1 cellular context compared by ENCODE assay signal in genomic region chr1:20551945-20552727, GRCh38.
TF ChIP-seq lines count a peak whose summit lies in the region.

A gene with protein sequence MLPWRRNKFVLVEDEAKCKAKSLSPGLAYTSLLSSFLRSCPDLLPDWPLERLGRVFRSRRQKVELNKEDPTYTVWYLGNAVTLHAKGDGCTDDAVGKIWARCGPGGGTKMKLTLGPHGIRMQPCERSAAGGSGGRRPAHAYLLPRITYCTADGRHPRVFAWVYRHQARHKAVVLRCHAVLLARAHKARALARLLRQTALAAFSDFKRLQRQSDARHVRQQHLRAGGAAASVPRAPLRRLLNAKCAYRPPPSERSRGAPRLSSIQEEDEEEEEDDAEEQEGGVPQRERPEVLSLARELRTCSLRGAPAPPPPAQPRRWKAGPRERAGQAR (plus strand): TSS chr1:20552573. CDS start chr1:20552974, 401 bp downstream.

TF ChIP-seq in HepG2, 621 proteins besides CTCF, POLR2A, EP300 and RAD21 (continued from another document and continues in another):
- TF ChIP-seq, protein P1, sequence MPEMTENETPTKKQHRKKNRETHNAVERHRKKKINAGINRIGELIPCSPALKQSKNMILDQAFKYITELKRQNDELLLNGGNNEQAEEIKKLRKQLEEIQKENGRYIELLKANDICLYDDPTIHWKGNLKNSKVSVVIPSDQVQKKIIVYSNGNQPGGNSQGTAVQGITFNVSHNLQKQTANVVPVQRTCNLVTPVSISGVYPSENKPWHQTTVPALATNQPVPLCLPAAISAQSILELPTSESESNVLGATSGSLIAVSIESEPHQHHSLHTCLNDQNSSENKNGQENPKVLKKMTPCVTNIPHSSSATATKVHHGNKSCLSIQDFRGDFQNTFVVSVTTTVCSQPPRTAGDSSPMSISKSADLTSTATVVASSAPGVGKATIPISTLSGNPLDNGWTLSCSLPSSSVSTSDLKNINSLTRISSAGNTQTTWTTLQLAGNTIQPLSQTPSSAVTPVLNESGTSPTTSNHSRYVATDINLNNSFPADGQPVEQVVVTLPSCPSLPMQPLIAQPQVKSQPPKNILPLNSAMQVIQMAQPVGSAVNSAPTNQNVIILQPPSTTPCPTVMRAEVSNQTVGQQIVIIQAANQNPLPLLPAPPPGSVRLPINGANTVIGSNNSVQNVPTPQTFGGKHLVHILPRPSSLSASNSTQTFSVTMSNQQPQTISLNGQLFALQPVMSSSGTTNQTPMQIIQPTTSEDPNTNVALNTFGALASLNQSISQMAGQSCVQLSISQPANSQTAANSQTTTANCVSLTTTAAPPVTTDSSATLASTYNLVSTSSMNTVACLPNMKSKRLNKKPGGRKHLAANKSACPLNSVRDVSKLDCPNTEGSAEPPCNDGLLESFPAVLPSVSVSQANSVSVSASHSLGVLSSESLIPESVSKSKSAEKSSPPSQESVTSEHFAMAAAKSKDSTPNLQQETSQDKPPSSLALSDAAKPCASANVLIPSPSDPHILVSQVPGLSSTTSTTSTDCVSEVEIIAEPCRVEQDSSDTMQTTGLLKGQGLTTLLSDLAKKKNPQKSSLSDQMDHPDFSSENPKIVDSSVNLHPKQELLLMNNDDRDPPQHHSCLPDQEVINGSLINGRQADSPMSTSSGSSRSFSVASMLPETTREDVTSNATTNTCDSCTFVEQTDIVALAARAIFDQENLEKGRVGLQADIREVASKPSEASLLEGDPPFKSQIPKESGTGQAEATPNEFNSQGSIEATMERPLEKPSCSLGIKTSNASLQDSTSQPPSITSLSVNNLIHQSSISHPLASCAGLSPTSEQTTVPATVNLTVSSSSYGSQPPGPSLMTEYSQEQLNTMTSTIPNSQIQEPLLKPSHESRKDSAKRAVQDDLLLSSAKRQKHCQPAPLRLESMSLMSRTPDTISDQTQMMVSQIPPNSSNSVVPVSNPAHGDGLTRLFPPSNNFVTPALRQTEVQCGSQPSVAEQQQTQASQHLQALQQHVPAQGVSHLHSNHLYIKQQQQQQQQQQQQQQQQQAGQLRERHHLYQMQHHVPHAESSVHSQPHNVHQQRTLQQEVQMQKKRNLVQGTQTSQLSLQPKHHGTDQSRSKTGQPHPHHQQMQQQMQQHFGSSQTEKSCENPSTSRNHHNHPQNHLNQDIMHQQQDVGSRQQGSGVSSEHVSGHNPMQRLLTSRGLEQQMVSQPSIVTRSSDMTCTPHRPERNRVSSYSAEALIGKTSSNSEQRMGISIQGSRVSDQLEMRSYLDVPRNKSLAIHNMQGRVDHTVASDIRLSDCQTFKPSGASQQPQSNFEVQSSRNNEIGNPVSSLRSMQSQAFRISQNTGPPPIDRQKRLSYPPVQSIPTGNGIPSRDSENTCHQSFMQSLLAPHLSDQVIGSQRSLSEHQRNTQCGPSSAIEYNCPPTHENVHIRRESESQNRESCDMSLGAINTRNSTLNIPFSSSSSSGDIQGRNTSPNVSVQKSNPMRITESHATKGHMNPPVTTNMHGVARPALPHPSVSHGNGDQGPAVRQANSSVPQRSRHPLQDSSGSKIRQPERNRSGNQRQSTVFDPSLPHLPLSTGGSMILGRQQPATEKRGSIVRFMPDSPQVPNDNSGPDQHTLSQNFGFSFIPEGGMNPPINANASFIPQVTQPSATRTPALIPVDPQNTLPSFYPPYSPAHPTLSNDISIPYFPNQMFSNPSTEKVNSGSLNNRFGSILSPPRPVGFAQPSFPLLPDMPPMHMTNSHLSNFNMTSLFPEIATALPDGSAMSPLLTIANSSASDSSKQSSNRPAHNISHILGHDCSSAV (CRISPR knock-in tag; IDR thresholded peaks at IDR 0.05; ENCODE audit: borderline replicate concordance), result no peak
- TF ChIP-seq, protein P2, sequence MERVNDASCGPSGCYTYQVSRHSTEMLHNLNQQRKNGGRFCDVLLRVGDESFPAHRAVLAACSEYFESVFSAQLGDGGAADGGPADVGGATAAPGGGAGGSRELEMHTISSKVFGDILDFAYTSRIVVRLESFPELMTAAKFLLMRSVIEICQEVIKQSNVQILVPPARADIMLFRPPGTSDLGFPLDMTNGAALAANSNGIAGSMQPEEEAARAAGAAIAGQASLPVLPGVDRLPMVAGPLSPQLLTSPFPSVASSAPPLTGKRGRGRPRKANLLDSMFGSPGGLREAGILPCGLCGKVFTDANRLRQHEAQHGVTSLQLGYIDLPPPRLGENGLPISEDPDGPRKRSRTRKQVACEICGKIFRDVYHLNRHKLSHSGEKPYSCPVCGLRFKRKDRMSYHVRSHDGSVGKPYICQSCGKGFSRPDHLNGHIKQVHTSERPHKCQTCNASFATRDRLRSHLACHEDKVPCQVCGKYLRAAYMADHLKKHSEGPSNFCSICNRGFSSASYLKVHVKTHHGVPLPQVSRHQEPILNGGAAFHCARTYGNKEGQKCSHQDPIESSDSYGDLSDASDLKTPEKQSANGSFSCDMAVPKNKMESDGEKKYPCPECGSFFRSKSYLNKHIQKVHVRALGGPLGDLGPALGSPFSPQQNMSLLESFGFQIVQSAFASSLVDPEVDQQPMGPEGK (CRISPR knock-in tag; IDR thresholded peaks at IDR 0.05), result peak; percentile 53
- peak; percentile 73; the same call in 1 of the 2 replicates for TF ChIP-seq BRF2 (CRISPR knock-in tag; IDR thresholded peaks at IDR 0.05)
- no peak for TF ChIP-seq RNF2 (conservative IDR thresholded peaks at IDR 0.05; ENCODE audit: low read depth)
- TF ChIP-seq TCF7 (IDR thresholded peaks at IDR 0.05; ENCODE audit: low read depth), result no peak
- TF ChIP-seq ATF7-NPFF (CRISPR knock-in tag; IDR thresholded peaks at IDR 0.05; ENCODE audit: low read depth), result no peak
- TF ChIP-seq PHF8 (CRISPR knock-in tag; IDR thresholded peaks at IDR 0.05), result peak; percentile 72
- no peak for TF ChIP-seq ZNF724P (CRISPR knock-in tag; IDR thresholded peaks at IDR 0.05; ENCODE audit: borderline replicate concordance)
- peak; percentile 64; the same call in 1 of the 2 replicates for TF ChIP-seq ZNF292 (CRISPR knock-in tag; IDR thresholded peaks at IDR 0.05; ENCODE audit: borderline replicate concordance, low read depth)
- TF ChIP-seq STAT5B (CRISPR knock-in tag; IDR thresholded peaks at IDR 0.05), result no peak
- peak; percentile 38; the same call in 1 of the 2 replicates for TF ChIP-seq TOPORS (CRISPR knock-in tag; IDR thresholded peaks at IDR 0.05)
- TF ChIP-seq FOXA1 (IDR thresholded peaks at IDR 0.05), result no peak
- TF ChIP-seq FOXA1 (CRISPR knock-in tag; IDR thresholded peaks at IDR 0.05), result 0 out of 2 replicates have a peak, but pooled peaks have one; percentile 9
- peak in 1 of 2 experiments; percentile 34; a peak in 2 of 4 replicates for TF ChIP-seq HMGXB4 (CRISPR knock-in tag; IDR thresholded peaks at IDR 0.05; ENCODE audit: borderline replicate concordance in 1 of 2, low read depth in 1 of 2)
- TF ChIP-seq CEBPB (IDR thresholded peaks at IDR 0.05; ENCODE audit: borderline replicate concordance, low read depth, low read length), result no peak
- no peak for TF ChIP-seq ETV6 (CRISPR knock-in tag; conservative IDR thresholded peaks at IDR 0.05)
- peak; percentile 70; the same call in 1 of the 2 replicates for TF ChIP-seq ZNF12 (CRISPR knock-in tag; IDR thresholded peaks at IDR 0.05)
- TF ChIP-seq, protein P3, sequence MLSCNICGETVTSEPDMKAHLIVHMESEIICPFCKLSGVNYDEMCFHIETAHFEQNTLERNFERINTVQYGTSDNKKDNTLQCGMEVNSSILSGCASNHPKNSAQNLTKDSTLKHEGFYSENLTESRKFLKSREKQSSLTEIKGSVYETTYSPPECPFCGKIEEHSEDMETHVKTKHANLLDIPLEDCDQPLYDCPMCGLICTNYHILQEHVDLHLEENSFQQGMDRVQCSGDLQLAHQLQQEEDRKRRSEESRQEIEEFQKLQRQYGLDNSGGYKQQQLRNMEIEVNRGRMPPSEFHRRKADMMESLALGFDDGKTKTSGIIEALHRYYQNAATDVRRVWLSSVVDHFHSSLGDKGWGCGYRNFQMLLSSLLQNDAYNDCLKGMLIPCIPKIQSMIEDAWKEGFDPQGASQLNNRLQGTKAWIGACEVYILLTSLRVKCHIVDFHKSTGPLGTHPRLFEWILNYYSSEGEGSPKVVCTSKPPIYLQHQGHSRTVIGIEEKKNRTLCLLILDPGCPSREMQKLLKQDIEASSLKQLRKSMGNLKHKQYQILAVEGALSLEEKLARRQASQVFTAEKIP (CRISPR knock-in tag; IDR thresholded peaks at IDR 0.05; ENCODE audit: borderline replicate concordance), result no peak
- TF ChIP-seq, protein P4, sequence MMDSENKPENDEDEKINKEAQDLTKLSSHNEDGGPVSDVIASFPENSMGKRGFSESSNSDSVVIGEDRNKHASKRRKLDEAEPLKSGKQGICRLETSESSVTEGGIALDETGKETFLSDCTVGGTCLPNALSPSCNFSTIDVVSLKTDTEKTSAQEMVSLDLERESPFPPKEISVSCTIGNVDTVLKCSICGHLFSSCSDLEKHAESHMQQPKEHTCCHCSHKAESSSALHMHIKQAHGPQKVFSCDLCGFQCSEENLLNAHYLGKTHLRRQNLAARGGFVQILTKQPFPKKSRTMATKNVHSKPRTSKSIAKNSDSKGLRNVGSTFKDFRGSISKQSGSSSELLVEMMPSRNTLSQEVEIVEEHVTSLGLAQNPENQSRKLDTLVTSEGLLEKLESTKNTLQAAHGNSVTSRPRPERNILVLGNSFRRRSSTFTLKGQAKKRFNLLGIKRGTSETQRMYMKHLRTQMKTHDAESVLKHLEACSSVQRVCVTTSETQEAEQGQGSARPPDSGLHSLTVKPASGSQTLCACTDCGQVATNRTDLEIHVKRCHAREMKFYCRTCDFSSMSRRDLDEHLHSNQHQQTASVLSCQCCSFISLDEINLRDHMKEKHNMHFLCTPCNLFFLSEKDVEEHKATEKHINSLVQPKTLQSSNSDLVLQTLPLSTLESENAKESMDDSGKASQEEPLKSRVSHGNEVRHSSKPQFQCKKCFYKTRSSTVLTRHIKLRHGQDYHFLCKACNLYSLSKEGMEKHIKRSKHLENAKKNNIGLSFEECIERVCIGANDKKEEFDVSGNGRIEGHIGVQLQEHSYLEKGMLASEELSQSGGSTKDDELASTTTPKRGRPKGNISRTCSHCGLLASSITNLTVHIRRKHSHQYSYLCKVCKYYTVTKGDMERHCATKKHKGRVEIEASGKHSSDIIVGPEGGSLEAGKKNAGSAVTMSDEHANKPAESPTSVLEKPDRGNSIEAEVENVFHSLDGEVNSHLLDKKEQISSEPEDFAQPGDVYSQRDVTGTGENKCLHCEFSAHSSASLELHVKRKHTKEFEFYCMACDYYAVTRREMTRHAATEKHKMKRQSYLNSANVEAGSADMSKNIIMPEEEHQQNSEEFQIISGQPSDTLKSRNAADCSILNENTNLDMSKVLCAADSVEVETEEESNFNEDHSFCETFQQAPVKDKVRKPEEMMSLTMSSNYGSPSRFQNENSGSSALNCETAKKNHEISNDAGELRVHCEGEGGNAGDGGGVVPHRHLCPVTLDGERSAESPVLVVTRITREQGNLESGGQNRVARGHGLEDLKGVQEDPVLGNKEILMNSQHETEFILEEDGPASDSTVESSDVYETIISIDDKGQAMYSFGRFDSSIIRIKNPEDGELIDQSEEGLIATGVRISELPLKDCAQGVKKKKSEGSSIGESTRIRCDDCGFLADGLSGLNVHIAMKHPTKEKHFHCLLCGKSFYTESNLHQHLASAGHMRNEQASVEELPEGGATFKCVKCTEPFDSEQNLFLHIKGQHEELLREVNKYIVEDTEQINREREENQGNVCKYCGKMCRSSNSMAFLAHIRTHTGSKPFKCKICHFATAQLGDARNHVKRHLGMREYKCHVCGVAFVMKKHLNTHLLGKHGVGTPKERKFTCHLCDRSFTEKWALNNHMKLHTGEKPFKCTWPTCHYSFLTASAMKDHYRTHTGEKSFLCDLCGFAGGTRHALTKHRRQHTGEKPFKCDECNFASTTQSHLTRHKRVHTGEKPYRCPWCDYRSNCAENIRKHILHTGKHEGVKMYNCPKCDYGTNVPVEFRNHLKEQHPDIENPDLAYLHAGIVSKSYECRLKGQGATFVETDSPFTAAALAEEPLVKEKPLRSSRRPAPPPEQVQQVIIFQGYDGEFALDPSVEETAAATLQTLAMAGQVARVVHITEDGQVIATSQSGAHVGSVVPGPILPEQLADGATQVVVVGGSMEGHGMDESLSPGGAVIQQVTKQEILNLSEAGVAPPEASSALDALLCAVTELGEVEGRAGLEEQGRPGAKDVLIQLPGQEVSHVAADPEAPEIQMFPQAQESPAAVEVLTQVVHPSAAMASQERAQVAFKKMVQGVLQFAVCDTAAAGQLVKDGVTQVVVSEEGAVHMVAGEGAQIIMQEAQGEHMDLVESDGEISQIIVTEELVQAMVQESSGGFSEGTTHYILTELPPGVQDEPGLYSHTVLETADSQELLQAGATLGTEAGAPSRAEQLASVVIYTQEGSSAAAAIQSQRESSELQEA (CRISPR knock-in tag; IDR thresholded peaks at IDR 0.05; ENCODE audit: not compliant biosample characterization), result no peak
- TF ChIP-seq ESRRA (CRISPR knock-in tag; IDR thresholded peaks at IDR 0.05; ENCODE audit: low read depth), result peak; percentile 60; the same call in 1 of the 2 replicates
- TF ChIP-seq ATF6 (CRISPR knock-in tag; conservative IDR thresholded peaks at IDR 0.05), result no peak
